In the genomic region with DNA sequence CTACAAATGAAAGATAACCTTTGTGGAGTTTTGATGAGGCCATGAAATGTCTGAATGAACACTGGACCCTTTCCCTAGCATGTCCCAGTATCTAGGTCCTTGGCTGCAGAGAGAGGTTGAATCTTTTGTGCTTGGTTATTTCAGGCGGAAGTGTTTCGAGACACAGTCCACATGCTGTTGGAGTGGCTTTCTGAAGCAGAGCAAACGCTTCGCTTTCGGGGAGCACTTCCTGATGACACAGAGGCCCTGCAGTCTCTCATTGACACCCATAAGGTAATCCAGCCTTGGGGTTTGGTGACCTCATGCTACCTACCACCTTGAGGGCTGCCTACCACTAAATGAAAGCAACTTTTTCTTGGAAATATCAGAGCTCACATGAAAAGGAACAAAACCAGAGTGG, we compare ENCODE assay signal across 2 cellular contexts.
TF ChIP-seq lines count a peak whose summit lies in the region.

No MANE protein-coding gene starts in this region.

TF ChIP-seq in liver, 16 proteins besides CTCF, POLR2A, EP300 and RAD21:
- TF ChIP-seq, protein P1, sequence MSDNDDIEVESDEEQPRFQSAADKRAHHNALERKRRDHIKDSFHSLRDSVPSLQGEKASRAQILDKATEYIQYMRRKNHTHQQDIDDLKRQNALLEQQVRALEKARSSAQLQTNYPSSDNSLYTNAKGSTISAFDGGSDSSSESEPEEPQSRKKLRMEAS (IDR thresholded peaks at IDR 0.05) = no peak
- no peak for TF ChIP-seq TAF1 (conservative IDR thresholded peaks at IDR 0.05)
TF ChIP-seq in liver: peak in this region for 0.

TF ChIP-seq in HepG2, 621 proteins besides CTCF, POLR2A, EP300 and RAD21:
- TF ChIP-seq JARID2 (CRISPR knock-in tag; IDR thresholded peaks at IDR 0.05; ENCODE audit: insufficient replicate concordance) = no peak
- no peak for TF ChIP-seq HNRNPUL1 (IDR thresholded peaks at IDR 0.05; ENCODE audit: low read depth, low read length)
- TF ChIP-seq, protein P2, sequence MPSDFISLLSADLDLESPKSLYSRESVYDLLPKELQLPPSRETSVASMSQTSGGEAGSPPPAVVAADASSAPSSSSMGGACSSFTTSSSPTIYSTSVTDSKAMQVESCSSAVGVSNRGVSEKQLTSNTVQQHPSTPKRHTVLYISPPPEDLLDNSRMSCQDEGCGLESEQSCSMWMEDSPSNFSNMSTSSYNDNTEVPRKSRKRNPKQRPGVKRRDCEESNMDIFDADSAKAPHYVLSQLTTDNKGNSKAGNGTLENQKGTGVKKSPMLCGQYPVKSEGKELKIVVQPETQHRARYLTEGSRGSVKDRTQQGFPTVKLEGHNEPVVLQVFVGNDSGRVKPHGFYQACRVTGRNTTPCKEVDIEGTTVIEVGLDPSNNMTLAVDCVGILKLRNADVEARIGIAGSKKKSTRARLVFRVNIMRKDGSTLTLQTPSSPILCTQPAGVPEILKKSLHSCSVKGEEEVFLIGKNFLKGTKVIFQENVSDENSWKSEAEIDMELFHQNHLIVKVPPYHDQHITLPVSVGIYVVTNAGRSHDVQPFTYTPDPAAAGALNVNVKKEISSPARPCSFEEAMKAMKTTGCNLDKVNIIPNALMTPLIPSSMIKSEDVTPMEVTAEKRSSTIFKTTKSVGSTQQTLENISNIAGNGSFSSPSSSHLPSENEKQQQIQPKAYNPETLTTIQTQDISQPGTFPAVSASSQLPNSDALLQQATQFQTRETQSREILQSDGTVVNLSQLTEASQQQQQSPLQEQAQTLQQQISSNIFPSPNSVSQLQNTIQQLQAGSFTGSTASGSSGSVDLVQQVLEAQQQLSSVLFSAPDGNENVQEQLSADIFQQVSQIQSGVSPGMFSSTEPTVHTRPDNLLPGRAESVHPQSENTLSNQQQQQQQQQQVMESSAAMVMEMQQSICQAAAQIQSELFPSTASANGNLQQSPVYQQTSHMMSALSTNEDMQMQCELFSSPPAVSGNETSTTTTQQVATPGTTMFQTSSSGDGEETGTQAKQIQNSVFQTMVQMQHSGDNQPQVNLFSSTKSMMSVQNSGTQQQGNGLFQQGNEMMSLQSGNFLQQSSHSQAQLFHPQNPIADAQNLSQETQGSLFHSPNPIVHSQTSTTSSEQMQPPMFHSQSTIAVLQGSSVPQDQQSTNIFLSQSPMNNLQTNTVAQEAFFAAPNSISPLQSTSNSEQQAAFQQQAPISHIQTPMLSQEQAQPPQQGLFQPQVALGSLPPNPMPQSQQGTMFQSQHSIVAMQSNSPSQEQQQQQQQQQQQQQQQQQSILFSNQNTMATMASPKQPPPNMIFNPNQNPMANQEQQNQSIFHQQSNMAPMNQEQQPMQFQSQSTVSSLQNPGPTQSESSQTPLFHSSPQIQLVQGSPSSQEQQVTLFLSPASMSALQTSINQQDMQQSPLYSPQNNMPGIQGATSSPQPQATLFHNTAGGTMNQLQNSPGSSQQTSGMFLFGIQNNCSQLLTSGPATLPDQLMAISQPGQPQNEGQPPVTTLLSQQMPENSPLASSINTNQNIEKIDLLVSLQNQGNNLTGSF (CRISPR knock-in tag; IDR thresholded peaks at IDR 0.05) = no peak
- TF ChIP-seq IRF2 (CRISPR knock-in tag; IDR thresholded peaks at IDR 0.05) = no peak
- no peak for TF ChIP-seq SETDB1 (CRISPR knock-in tag; IDR thresholded peaks at IDR 0.05; ENCODE audit: borderline replicate concordance)
- TF ChIP-seq YEATS2 (CRISPR knock-in tag; IDR thresholded peaks at IDR 0.05; ENCODE audit: borderline replicate concordance) = no peak
- TF ChIP-seq MEIS2 (CRISPR knock-in tag; IDR thresholded peaks at IDR 0.05) = no peak
- TF ChIP-seq CCDC6 (CRISPR knock-in tag; IDR thresholded peaks at IDR 0.05) = no peak
- TF ChIP-seq, protein P1 (IDR thresholded peaks at IDR 0.05) = no peak
- TF ChIP-seq HNF4A (CRISPR knock-in tag; IDR thresholded peaks at IDR 0.05) = no peak
- TF ChIP-seq, protein P3, sequence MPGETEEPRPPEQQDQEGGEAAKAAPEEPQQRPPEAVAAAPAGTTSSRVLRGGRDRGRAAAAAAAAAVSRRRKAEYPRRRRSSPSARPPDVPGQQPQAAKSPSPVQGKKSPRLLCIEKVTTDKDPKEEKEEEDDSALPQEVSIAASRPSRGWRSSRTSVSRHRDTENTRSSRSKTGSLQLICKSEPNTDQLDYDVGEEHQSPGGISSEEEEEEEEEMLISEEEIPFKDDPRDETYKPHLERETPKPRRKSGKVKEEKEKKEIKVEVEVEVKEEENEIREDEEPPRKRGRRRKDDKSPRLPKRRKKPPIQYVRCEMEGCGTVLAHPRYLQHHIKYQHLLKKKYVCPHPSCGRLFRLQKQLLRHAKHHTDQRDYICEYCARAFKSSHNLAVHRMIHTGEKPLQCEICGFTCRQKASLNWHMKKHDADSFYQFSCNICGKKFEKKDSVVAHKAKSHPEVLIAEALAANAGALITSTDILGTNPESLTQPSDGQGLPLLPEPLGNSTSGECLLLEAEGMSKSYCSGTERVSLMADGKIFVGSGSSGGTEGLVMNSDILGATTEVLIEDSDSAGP (CRISPR knock-in tag; IDR thresholded peaks at IDR 0.05; ENCODE audit: borderline replicate concordance) = no peak
